Comparison of ENCODE assay signal across 20 cellular contexts in the genomic region with DNA sequence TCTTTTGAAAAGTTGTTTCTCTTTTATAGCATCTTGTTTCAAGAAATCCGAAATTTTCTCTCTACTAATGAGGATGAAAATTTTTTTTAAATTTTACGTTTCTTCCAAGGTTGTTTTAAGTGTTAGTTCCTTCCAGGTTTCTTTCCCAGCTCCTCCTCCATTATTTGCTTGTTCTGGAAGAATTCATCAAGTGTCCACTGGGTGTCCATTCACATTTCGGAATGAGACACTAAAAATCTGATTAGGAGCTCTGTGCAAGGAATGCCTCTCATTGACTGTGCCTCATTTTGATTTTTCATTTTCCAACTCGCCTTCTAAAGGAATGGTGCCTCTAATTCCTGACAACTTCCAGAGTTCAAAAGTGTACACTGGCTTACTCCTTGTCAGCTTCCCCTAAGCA. TPM values are rescaled to one million over a fixed set of nuclear protein-coding genes. Genes with fewer than 3 reads are reported as not detected.
A peak's percentile ranks its signal among the peaks of the same experiment; 100 is the strongest.
DNase-seq lines count a peak whose midpoint lies in the region; ATAC-seq, FAIRE-seq and TF ChIP-seq lines count a peak whose summit lies in the region.
"Had no signal": no experiment of that assay in that cellular context is flagged by ENCODE, and none has a peak within 500 bp of the region (broad histone marks: within the 10 kb centered on the region; RNA-seq: fewer than 3 reads in every experiment).

No MANE protein-coding gene starts in this region.

- FAIRE-seq in GM12891 (lab: Jason Lieb, UNC), result peak; percentile 54
- no peak for FAIRE-seq in bronchial epithelial cell (lab: Jason Lieb, UNC)
- FAIRE-seq: pancreas, small intestine had no signal

- CTCF ChIA-PET in activated CD8-positive, alpha-beta memory T cell treated with anti-CD3 and anti-CD28 coated beads, Interleukin-2, amount 10 ng/mL, durations not matched to agents 7 days and 5 days (lab: Charles Lee), result interaction anchor here (1.0 kb wide), 1 partner anchor 72 kb away, joined by 3 read pairs; no protein-coding TSS in a partner anchor

- no peaks in the 10 kb centered on the region for H3K9me3 Mint-ChIP-seq in activated CD8-positive, alpha-beta memory T cell treated with anti-CD3 and anti-CD28 coated beads, Interleukin-2, amount 10 ng/mL, durations not matched to agents 7 days and 5 days (ENCODE audit: low read depth)
- H3K9me3 Mint-ChIP-seq in neural progenitor cell, result no peaks in the 10 kb centered on the region
- H3K9me3 Mint-ChIP-seq: effector memory CD8-positive, alpha-beta T cell; H9 had no signal

- no peak overlapping the region for H3K4me2 ChIP-seq in neural progenitor cell

- no peaks in the 10 kb centered on the region for H3K27me3 Mint-ChIP-seq in activated CD8-positive, alpha-beta memory T cell treated with anti-CD3 and anti-CD28 coated beads, Interleukin-2, amount 10 ng/mL, durations not matched to agents 7 days and 5 days
- H3K27me3 Mint-ChIP-seq in neural progenitor cell (ENCODE audit: insufficient read depth, low read depth), result no peaks in the 10 kb centered on the region
- H3K27me3 Mint-ChIP-seq: effector memory CD8-positive, alpha-beta T cell had no signal

- H3K36me3 ChIP-seq in bronchial epithelial cell (ENCODE audit: control insufficient read depth, insufficient read depth, low read length) (no peaks in the 10 kb centered on the region), neural progenitor cell (no peaks in the 10 kb centered on the region)
- H3K36me3 ChIP-seq: pancreas had no signal

- peaks cover 83% of the 10 kb centered on the region for H3K36me3 Mint-ChIP-seq in activated CD8-positive, alpha-beta memory T cell treated with anti-CD3 and anti-CD28 coated beads, Interleukin-2, amount 10 ng/mL, durations not matched to agents 7 days and 5 days
- no peaks in the 10 kb centered on the region for H3K36me3 Mint-ChIP-seq in neural progenitor cell

- TF ChIP-seq POLR2A in GM12891 (IDR thresholded peaks at IDR 0.05; ENCODE audit: low read depth, low read length), result no peak

- H3K27ac ChIP-seq in neural progenitor cell, result no peak overlapping the region
- H3K27ac ChIP-seq: gastrocnemius medialis had no signal

- no peaks in the 10 kb centered on the region for H3K9me3 ChIP-seq in neural progenitor cell (ENCODE audit: low read depth)
- H3K9me3 ChIP-seq: gastrocnemius medialis, pancreas had no signal

- no peaks in the 10 kb centered on the region for H4K20me1 ChIP-seq in neural progenitor cell (ENCODE audit: low read depth)

- TF ChIP-seq CTCF in bronchial epithelial cell (IDR thresholded peaks at IDR 0.05; ENCODE audit: insufficient read depth, low read length, severe bottlenecking) (peak; percentile 3), neural progenitor cell (IDR thresholded peaks at IDR 0.05) (peak; percentile 22)

- no peak for ATAC-seq in activated CD8-positive, alpha-beta memory T cell treated with anti-CD3 and anti-CD28 coated beads, Interleukin-2, amount 10 ng/mL, durations not matched to agents 7 days and 5 days
- ATAC-seq: effector memory CD8-positive, alpha-beta T cell; gastrocnemius medialis; pancreas had no signal

- peaks cover 80% of the 10 kb centered on the region for H3K4me1 Mint-ChIP-seq in activated CD8-positive, alpha-beta memory T cell treated with anti-CD3 and anti-CD28 coated beads, Interleukin-2, amount 10 ng/mL, durations not matched to agents 7 days and 5 days
- H3K4me1 Mint-ChIP-seq in neural progenitor cell, result no peaks in the 10 kb centered on the region

- no peak overlapping the region for H3K9ac ChIP-seq in neural progenitor cell

- H3K4me3 Mint-ChIP-seq in activated CD8-positive, alpha-beta memory T cell treated with anti-CD3 and anti-CD28 coated beads, Interleukin-2, amount 10 ng/mL, durations not matched to agents 7 days and 5 days, result peak overlapping the region; percentile 0
- no peak overlapping the region for H3K4me3 Mint-ChIP-seq in neural progenitor cell
- H3K4me3 Mint-ChIP-seq: H9 had no signal

- no peaks in the 10 kb centered on the region for H3K27me3 ChIP-seq in bronchial epithelial cell (ENCODE audit: control insufficient read depth, insufficient read depth, low read length)
- H3K27me3 ChIP-seq in neural progenitor cell, result no peaks in the 10 kb centered on the region
- H3K27me3 ChIP-seq: gastrocnemius medialis, pancreas had no signal

- no peaks in the 10 kb centered on the region for H3F3A ChIP-seq in neural progenitor cell (ENCODE audit: low read depth)

- H3K4me1 ChIP-seq in neural progenitor cell, result no peaks in the 10 kb centered on the region

- H3K27ac Mint-ChIP-seq in activated CD8-positive, alpha-beta memory T cell treated with anti-CD3 and anti-CD28 coated beads, Interleukin-2, amount 10 ng/mL, durations not matched to agents 7 days and 5 days, result no peak overlapping the region
- no peak overlapping the region for H3K27ac Mint-ChIP-seq in neural progenitor cell
- H3K27ac Mint-ChIP-seq: H9 had no signal

- DNase-seq in activated CD8-positive, alpha-beta memory T cell treated with anti-CD3 and anti-CD28 coated beads, Interleukin-2, amount 10 ng/mL, durations not matched to agents 7 days and 5 days, result no peak
- no peak for DNase-seq in activated CD8-positive, alpha-beta memory T cell treated with anti-CD3 and anti-CD28 coated beads, Interleukin-2, amount 50 U/mL, for 48 hours
- DNase-seq in GM12891 (ENCODE audit: insufficient read length, low spot score), result no peak
- DNase-seq in bronchial epithelial cell (ENCODE audit: low read depth), result no peak
- no peak for DNase-seq in neural progenitor cell (ENCODE audit: low spot score)
- no peak for DNase-seq in NOMO-1 treated with DMSO at 0.1 percent for 48 hours (lab: John Stamatoyannopoulos, UW; ENCODE audit: unreplicated experiment)
- DNase-seq in SKM-1 treated with dmso at 0.1 percent for 144 hours (lab: John Stamatoyannopoulos, UW; ENCODE audit: unreplicated experiment), result no peak
- DNase-seq in medulla oblongata (ENCODE audit: extremely low spot score), result no peak
- DNase-seq: activated CD4-positive, alpha-beta T cell treated with anti-CD3 and anti-CD28 coated beads for 4 hours; activated gamma-delta T cell; effector memory CD8-positive, alpha-beta T cell; gastrocnemius medialis; H9; KBM-7; mesendoderm; NCI-H1105 treated with DMSO at 0.1 percent for 48 hours; NCI-H446 treated with DMSO at 0.1 percent for 48 hours; pancreas; small intestine; SW 1271 had no signal

- H2AFZ ChIP-seq in neural progenitor cell (replicated peaks), result no peak overlapping the region

- H3K79me2 ChIP-seq in neural progenitor cell (ENCODE audit: low read depth), result no peaks in the 10 kb centered on the region

- no peak overlapping the region for H3K4me3 ChIP-seq in bronchial epithelial cell (ENCODE audit: low read depth, low read length)
- H3K4me3 ChIP-seq in neural progenitor cell, result no peak overlapping the region
- H3K4me3 ChIP-seq: gastrocnemius medialis, pancreas had no signal

TF ChIP-seq in GM12891, 5 proteins besides CTCF, POLR2A, EP300 and RAD21:
- no peak for TF ChIP-seq POLR2AphosphoS5 (IDR thresholded peaks at IDR 0.05; ENCODE audit: low read depth, low read length)
- TF ChIP-seq SPI1 (IDR thresholded peaks at IDR 0.05; ENCODE audit: low read depth, low read length), result no peak
- no peak for TF ChIP-seq POU2F2 (IDR thresholded peaks at IDR 0.05; ENCODE audit: low read depth, low read length)
- TF ChIP-seq PAX5 (IDR thresholded peaks at IDR 0.05; ENCODE audit: insufficient read depth, low read length, severe bottlenecking), result no peak
- TF ChIP-seq TAF1 (IDR thresholded peaks at IDR 0.05; ENCODE audit: low read depth, low read length), result no peak
TF ChIP-seq in GM12891: peak in this region for 0.

RNA-seq across cellular contexts. Expression of a gene that starts 6.1 kb away (rescaled TPM):
- total RNA-seq in activated CD8-positive, alpha-beta memory T cell treated with anti-CD3 and anti-CD28 coated beads, Interleukin-2, amount 10 ng/mL, durations not matched to agents 7 days and 5 days, result 100 to 1,000 TPM; 255 to 385 TPM
- 137 TPM for polyA plus RNA-seq in GM12891 (2012; ENCODE audit: low read depth, missing spikeins)
- total RNA-seq in bronchial epithelial cell, result 16.4 and 26.6 TPM in 2 replicates
- total RNA-seq in neural progenitor cell (ENCODE audit: low replicate concordance), result 0.69 TPM in 1 of 2 replicates, not detected in the other

Comparison
In these comparisons a context has a peak if more than half of its experiments do, and no peak if none do; other contexts are left out.
1. RNA of a gene that starts 6.1 kb away (total RNA-seq): 255 to 385 TPM in activated CD8-positive, alpha-beta memory T cell treated with anti-CD3 and anti-CD28 coated beads, Interleukin-2, amount 10 ng/mL, durations not matched to agents 7 days and 5 days and 16.4 to 26.6 TPM in bronchial epithelial cell; 0.69 TPM in neural progenitor cell; every median in the first group is over 10 times any median in the second.